ENCODE assay signal across 8 cellular contexts in the genomic region with DNA sequence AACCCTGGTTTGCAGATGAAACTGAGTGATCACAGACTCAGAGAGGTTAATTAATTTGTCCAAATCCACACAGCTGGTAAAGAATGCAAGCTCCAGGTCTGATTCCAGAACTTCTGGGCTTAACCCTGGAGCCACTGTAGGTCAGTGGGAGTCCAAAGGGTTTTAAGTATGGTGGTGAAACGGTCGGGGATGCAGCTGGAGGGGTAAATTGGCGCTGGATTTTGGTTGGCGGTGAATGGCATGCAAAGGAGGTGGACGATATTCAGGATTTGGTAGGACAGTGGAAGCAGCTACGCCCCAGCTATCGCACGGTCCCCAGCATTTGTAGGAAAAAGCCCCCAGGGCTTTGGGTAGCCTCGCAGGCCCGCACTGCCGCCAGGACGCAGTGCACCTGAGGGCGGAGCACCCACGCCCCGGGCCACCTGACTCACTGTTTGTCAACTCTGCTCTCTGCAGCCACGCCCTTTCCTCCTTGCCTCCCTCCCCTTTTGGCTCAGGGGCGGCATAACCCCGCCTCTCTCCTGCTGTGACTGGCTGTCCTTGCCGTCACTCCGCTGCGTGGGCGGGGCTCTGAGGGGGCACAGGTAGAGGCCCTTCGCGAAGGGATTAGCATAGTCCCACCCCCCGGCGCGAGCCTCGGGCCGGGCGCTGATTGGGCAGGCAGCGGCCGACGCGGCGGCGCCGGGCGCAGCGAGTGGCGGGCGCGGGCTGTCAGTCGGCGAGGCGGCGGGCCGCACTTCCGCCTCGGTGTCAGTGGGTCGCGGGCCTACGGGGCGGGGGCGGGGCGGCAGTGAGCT. TPM values are rescaled to one million over a fixed set of nuclear protein-coding genes. Genes with fewer than 3 reads are reported as not detected.
DNase-seq lines count a peak whose midpoint lies in the region; ATAC-seq and TF ChIP-seq lines count a peak whose summit lies in the region.

Gene OSBPL2 (plus strand): TSS at position 750 of the 797 bp plus-strand sequence. CDS start 17,664 bp downstream, outside the sequence.

- peak within 1 kb of the TSS; percentile 87 for H3K4me3 Mint-ChIP-seq in activated naive CD4-positive, alpha-beta T cell treated with anti-CD3 and anti-CD28 coated beads, Interleukin-2, amount 50 U/mL, for 24 hours

- TF ChIP-seq CTCF in omental fat pad (IDR thresholded peaks at IDR 0.05) (no peak), testis (IDR thresholded peaks at IDR 0.05) (no peak)

- H3K4me1 ChIP-seq in testis: peaks cover 30% of the 10 kb centered on the region

- intact Hi-C loops in testis (cut with DNase I; ENCODE audit: low total_unique reads): no loop called here

- peak within 1 kb of the TSS; percentile 79 to 89 for H3K4me3 ChIP-seq in testis

- peaks cover 41% of the 10 kb centered on the region for H3K4me1 Mint-ChIP-seq in activated naive CD4-positive, alpha-beta T cell treated with anti-CD3 and anti-CD28 coated beads, Interleukin-2, amount 50 U/mL, for 24 hours

- H3K36me3 Mint-ChIP-seq in activated naive CD4-positive, alpha-beta T cell treated with anti-CD3 and anti-CD28 coated beads, Interleukin-2, amount 50 U/mL, for 24 hours: no peaks in the 10 kb centered on the region

- peak within 1 kb of the TSS; percentile 58 to 84 for H3K27ac ChIP-seq in testis

- WGBS in testis, 2 donors: 1 to 3% methylated on average over 14 to 27 of the region's 55 CpGs

- H3K27ac Mint-ChIP-seq in activated naive CD4-positive, alpha-beta T cell treated with anti-CD3 and anti-CD28 coated beads, Interleukin-2, amount 50 U/mL, for 24 hours: peak within 1 kb of the TSS; percentile 87

- peak; percentile 97 for ATAC-seq in HG02588 (IDR thresholded peaks at IDR 0.05; ENCODE audit: unreplicated experiment)
- ATAC-seq in SK-N-SH treated with all-trans-retinoic acid at 6 μM for 48 hours: peak; percentile 99
- ATAC-seq in omental fat pad (ENCODE audit: low FRiP score): peak; percentile 99

- peaks cover 4% of the 10 kb centered on the region for H3K27me3 Mint-ChIP-seq in activated naive CD4-positive, alpha-beta T cell treated with anti-CD3 and anti-CD28 coated beads, Interleukin-2, amount 50 U/mL, for 24 hours

- H3K9me3 ChIP-seq in testis: no peaks in the 10 kb centered on the region

- TF ChIP-seq POLR2A in testis (IDR thresholded peaks at IDR 0.05): no peak

- H3K27me3 ChIP-seq in testis: no peaks in the 10 kb centered on the region

- DNase-seq in GM04504 (ENCODE audit: low read depth) (peak; percentile 96), NCI-H1092 (lab: John Stamatoyannopoulos, UW) (peak; percentile 97), globus pallidus (ENCODE audit: low spot score) (peak; percentile 99), omental fat pad (ENCODE audit: low spot score) (peak; percentile 99), testis (peak; percentile 99)

- no peaks in the 10 kb centered on the region for H3K9me3 Mint-ChIP-seq in activated naive CD4-positive, alpha-beta T cell treated with anti-CD3 and anti-CD28 coated beads, Interleukin-2, amount 50 U/mL, for 24 hours

- no peaks in the 10 kb centered on the region for H3K36me3 ChIP-seq in testis (ENCODE audit: low read depth, missing control alignments)

TF ChIP-seq in SK-N-SH treated with all-trans-retinoic acid at 6 μM for 48 hours, 23 proteins besides CTCF, POLR2A, EP300 and RAD21:
- no peak for TF ChIP-seq RARB (CRISPR knock-in tag; IDR thresholded peaks at IDR 0.05)

RNA-seq across cellular contexts. Expression of gene OSBPL2, which starts in this region (rescaled TPM):
- 10 to 100 TPM; 24.3 to 35.9 (median 26.3) TPM for total RNA-seq in omental fat pad
- 10 to 100 TPM; 49.8 to 57.2 TPM for total RNA-seq in testis
- 48.5 TPM for polyA plus RNA-seq in testis (ENCODE audit: insufficient read depth, low read depth, low replicate concordance)

Comparison
In these comparisons a context has a peak if more than half of its experiments do, and no peak if none do; other contexts are left out.
1. Peak in every context shown above with its lines: DNase-seq, ATAC-seq, H3K4me3 ChIP-seq and H3K27ac ChIP-seq.